ENCODE assay signal across 17 cellular contexts in genomic region chr10:7551891-7552731, GRCh38.
DNase-seq lines count a peak whose midpoint lies in the region; ATAC-seq and TF ChIP-seq lines count a peak whose summit lies in the region.
"Had no signal": no experiment of that assay in that cellular context is flagged by ENCODE, and none has a peak within 500 bp of the region (broad histone marks: within the 10 kb centered on the region; RNA-seq: fewer than 3 reads in every experiment).

No MANE protein-coding gene starts in this region.

- H3F3A ChIP-seq in neural progenitor cell (ENCODE audit: low read depth): peaks cover 15% of the 10 kb centered on the region

- peaks cover 15% of the 10 kb centered on the region for H3K4me1 Mint-ChIP-seq in neural progenitor cell

- H3K79me2 ChIP-seq in neural progenitor cell (ENCODE audit: low read depth): no peaks in the 10 kb centered on the region

- H3K9ac ChIP-seq in neural progenitor cell: no peak overlapping the region

- peaks cover 7% of the 10 kb centered on the region for H3K27me3 Mint-ChIP-seq in neural progenitor cell (ENCODE audit: insufficient read depth, low read depth)

- H3K9me3 Mint-ChIP-seq in neural progenitor cell: no peaks in the 10 kb centered on the region
- H3K9me3 Mint-ChIP-seq: activated T-cell treated with anti-CD3 and anti-CD28 coated beads, Interleukin-2, amount 50 U/mL, for 72 hours had no signal

- no peaks in the 10 kb centered on the region for H3K36me3 Mint-ChIP-seq in neural progenitor cell
- H3K36me3 Mint-ChIP-seq: naive thymus-derived CD8-positive, alpha-beta T cell had no signal

- H3K36me3 ChIP-seq in SJSA1 (no peaks in the 10 kb centered on the region), heart right ventricle (no peaks in the 10 kb centered on the region), neural progenitor cell (no peaks in the 10 kb centered on the region), BE2C (no peaks in the 10 kb centered on the region)

- WGBS in heart right ventricle, 2 donors: 61 to 65% methylated on average over 21 of the region's 21 CpGs

- no peaks in the 10 kb centered on the region for H3K9me3 ChIP-seq in SJSA1 (replicated peaks)
- no peaks in the 10 kb centered on the region for H3K9me3 ChIP-seq in heart right ventricle
- no peaks in the 10 kb centered on the region for H3K9me3 ChIP-seq in neural progenitor cell (ENCODE audit: low read depth)
- H3K9me3 ChIP-seq in BE2C: no peaks in the 10 kb centered on the region

- DNase-seq in ELF-1 (ENCODE audit: low read depth, low spot score) (peak; percentile 95), SJSA1 (ENCODE audit: low read depth in 1 of 2, low spot score in 2 of 2) (peak in 1 of 2 experiments; percentile 33), heart right ventricle (peak; percentile 34 to 44), neural progenitor cell (ENCODE audit: low spot score) (peak; percentile 73), BE2C (no peak), left colon (no peak), T-helper 9 cell (no peak)
- DNase-seq in effector CD4-positive, alpha-beta T cell: no peak
- DNase-seq: activated CD8-positive, alpha-beta T cell treated with anti-CD3 and anti-CD28 coated beads, Interleukin-2, amount 10 ng/mL, durations not matched to agents 7 days and 5 days; activated T-cell treated with anti-CD3 and anti-CD28 coated beads, Interleukin-2, amount 50 U/mL, for 72 hours; central memory CD4-positive, alpha-beta T cell; effector memory CD4-positive, alpha-beta T cell; GOT3; naive thymus-derived CD8-positive, alpha-beta T cell; NCI-H2029 treated with DMSO at 0.1 percent for 48 hours; NCI-H82; RPMI8226 had no signal

- H3K4me2 ChIP-seq in neural progenitor cell: peak overlapping the region; percentile 50

- intact Hi-C loops in heart right ventricle (cut with DNase I): no loop called here
- intact Hi-C loops in left colon (cut with DNase I, micrococcal nuclease): no loop called here

- no peak overlapping the region for H3K27ac Mint-ChIP-seq in neural progenitor cell
- H3K27ac Mint-ChIP-seq: activated CD8-positive, alpha-beta T cell treated with anti-CD3 and anti-CD28 coated beads, Interleukin-2, amount 10 ng/mL, durations not matched to agents 7 days and 5 days; activated T-cell treated with anti-CD3 and anti-CD28 coated beads, Interleukin-2, amount 50 U/mL, for 72 hours; naive thymus-derived CD8-positive, alpha-beta T cell had no signal

- peaks cover 35% of the 10 kb centered on the region for H3K4me1 ChIP-seq in SJSA1 (replicated peaks)
- peaks cover 0 to 54% (median 15%) of the 10 kb centered on the region in 9 donors for H3K4me1 ChIP-seq in heart right ventricle
- H3K4me1 ChIP-seq in neural progenitor cell: peaks cover 10% of the 10 kb centered on the region
- H3K4me1 ChIP-seq in BE2C: no peaks in the 10 kb centered on the region

- H3K27ac ChIP-seq in SJSA1: peak overlapping the region; percentile 28; the same call in 1 of the 2 replicates
- H3K27ac ChIP-seq in heart right ventricle: peak overlapping the region in 7 of 10 donors; percentile 3 to 71 (median 48)
- H3K27ac ChIP-seq in neural progenitor cell: no peak overlapping the region

- H3K4me3 Mint-ChIP-seq in neural progenitor cell: no peak overlapping the region
- H3K4me3 Mint-ChIP-seq: activated CD8-positive, alpha-beta T cell treated with anti-CD3 and anti-CD28 coated beads, Interleukin-2, amount 10 ng/mL, durations not matched to agents 7 days and 5 days; activated T-cell treated with anti-CD3 and anti-CD28 coated beads, Interleukin-2, amount 50 U/mL, for 72 hours; naive thymus-derived CD8-positive, alpha-beta T cell had no signal

- no peaks in the 10 kb centered on the region for H3K27me3 ChIP-seq in SJSA1 (replicated peaks)
- no peaks in the 10 kb centered on the region for H3K27me3 ChIP-seq in heart right ventricle
- no peaks in the 10 kb centered on the region for H3K27me3 ChIP-seq in neural progenitor cell
- H3K27me3 ChIP-seq in BE2C: no peaks in the 10 kb centered on the region

- ATAC-seq in heart right ventricle (peak; percentile 49 to 82 (median 71)), left colon (no peak)
- ATAC-seq: activated CD8-positive, alpha-beta T cell treated with anti-CD3 and anti-CD28 coated beads, Interleukin-2, amount 10 ng/mL, durations not matched to agents 7 days and 5 days; activated T-cell treated with anti-CD3 and anti-CD28 coated beads, Interleukin-2, amount 50 U/mL, for 72 hours; naive thymus-derived CD8-positive, alpha-beta T cell had no signal

- peaks cover 13% of the 10 kb centered on the region for H4K20me1 ChIP-seq in neural progenitor cell (ENCODE audit: low read depth)

- H2AFZ ChIP-seq in neural progenitor cell (replicated peaks): no peak overlapping the region

- H3K4me3 ChIP-seq in SJSA1: no peak overlapping the region
- H3K4me3 ChIP-seq in heart right ventricle: no peak overlapping the region
- H3K4me3 ChIP-seq in neural progenitor cell: no peak overlapping the region
- H3K4me3 ChIP-seq in BE2C (ENCODE audit: low read depth, low read length): no peak overlapping the region

- TF ChIP-seq CTCF in heart right ventricle (IDR thresholded peaks at IDR 0.05) (no peak), neural progenitor cell (IDR thresholded peaks at IDR 0.05) (no peak), BE2C (IDR thresholded peaks at IDR 0.05; ENCODE audit: low read depth, low read length) (no peak)

Comparison
In these comparisons a context has a peak if more than half of its experiments do, and no peak if none do; other contexts are left out.
1. DNase-seq: peak in ELF-1 (single experiment), heart right ventricle (2 of 2) and neural progenitor cell (single experiment); none in BE2C (single experiment), effector CD4-positive, alpha-beta T cell (single experiment), left colon (0 of 2) and T-helper 9 cell (single experiment).